Comparison of ENCODE assay signal across 9 cellular contexts in the genomic region with DNA sequence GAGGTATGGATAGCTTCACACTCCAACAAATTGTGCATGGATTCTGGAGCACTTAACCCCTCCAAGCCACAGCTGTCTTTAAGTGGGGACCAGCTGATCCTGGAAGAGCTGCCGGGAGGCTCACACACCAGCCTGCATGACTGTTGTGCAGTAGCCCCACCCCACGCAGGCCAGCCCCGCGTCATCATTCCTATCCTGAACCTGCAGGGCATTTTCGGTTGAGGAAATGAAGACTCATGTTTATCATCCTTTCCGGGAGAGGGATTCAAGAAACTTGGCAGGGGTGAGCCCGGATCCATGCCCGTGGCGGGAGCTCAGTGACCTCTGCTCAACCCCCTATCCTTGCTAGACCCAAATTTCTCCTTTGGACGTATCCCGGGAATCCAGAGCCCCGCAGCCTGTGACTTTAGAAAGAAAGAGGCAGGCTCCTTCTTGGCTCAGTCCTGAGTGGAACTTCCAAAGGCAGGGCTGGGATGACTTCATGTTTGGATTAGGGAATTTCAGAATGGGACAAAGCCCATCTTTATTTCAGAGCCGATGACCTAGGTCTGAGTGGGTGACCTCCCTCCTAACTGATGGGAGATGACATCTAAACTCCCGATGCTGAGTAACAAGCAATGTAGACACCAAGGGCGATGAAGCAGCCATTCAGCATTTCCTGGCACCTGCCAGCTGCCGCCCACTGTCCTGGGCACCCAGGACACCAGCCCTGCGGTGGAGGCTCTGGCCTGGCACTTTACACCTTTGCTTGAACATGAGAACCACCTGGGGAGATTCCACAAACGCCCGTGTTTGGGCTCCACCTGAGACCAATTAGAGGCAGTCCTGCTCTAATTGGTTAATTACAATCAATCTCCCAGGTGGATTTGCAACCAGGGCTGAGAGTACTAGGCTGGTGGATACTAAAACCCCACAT. TPM values are rescaled to one million over a fixed set of nuclear protein-coding genes. Genes with fewer than 3 reads are reported as not detected.
DNase-seq lines count a peak whose midpoint lies in the region; ATAC-seq and TF ChIP-seq lines count a peak whose summit lies in the region.
"Had no signal": no experiment of that assay in that cellular context is flagged by ENCODE, and none has a peak within 500 bp of the region (broad histone marks: within the 10 kb centered on the region; RNA-seq: fewer than 3 reads in every experiment).

No MANE protein-coding gene starts in this region.

- CTCF ChIA-PET in Panc1 (lab: Charles Lee), result interaction anchor here (0.6 kb wide), 1 partner anchor 336 kb away, joined by 3 read pairs; no protein-coding TSS in a partner anchor

- peak overlapping the region in 1 of 2 experiments; percentile 38; a peak in 2 of 4 replicates for H3K4me3 ChIP-seq in Panc1 (ENCODE audit: low read depth in 2 of 2, low read length in 2 of 2)
- H3K4me3 ChIP-seq in fibroblast of mammary gland (ENCODE audit: control insufficient read depth, low read depth, low read length), result no peak overlapping the region
- H3K4me3 ChIP-seq in sigmoid colon, result no peak overlapping the region
- H3K4me3 ChIP-seq: dorsolateral prefrontal cortex had no signal

- TF ChIP-seq CTCF in Panc1 (IDR thresholded peaks at IDR 0.05) (no peak), fibroblast of mammary gland (conservative IDR thresholded peaks at IDR 0.05; ENCODE audit: control insufficient read depth, insufficient read depth, low read depth, low read length) (no peak), sigmoid colon (IDR thresholded peaks at IDR 0.05) (no peak)

- TF ChIP-seq POLR2A in sigmoid colon (IDR thresholded peaks at IDR 0.05), result no peak

- intact Hi-C loops in Panc1 (cut with micrococcal nuclease; ENCODE audit: unreplicated experiment) (loop anchor here (5.0 to 10.0 kb wide), 2 partner anchors 46 to 184 kb away; no protein-coding TSS in a partner anchor), sigmoid colon (cut with DNase I) (loop anchor here (5.0 kb wide), 1 partner anchor 221 kb away; no protein-coding TSS in a partner anchor)

- H3K27ac ChIP-seq in Panc1 (ENCODE audit: low read length) (peak overlapping the region; percentile 4; the same call in 1 of the 2 replicates), sigmoid colon (peak overlapping the region in 1 of 4 donors; percentile 30)
- H3K27ac ChIP-seq: dorsolateral prefrontal cortex had no signal

- in situ Hi-C loops in Panc1 (cut with HindIII; ENCODE audit: low pct_unique_long_range_greater_than_20kb, low sequenced_read_pairs), result no loop called here

- no TSS peak for BruUV-seq in Panc1 (replicated peaks; lab: Mats Ljungman, UMichigan)

- H3K27me3 ChIP-seq in Panc1 (ENCODE audit: control insufficient read depth, insufficient read depth, low read length) (no peaks in the 10 kb centered on the region), sigmoid colon (no peaks in the 10 kb centered on the region)

- H3K36me3 ChIP-seq in Panc1 (ENCODE audit: control insufficient read depth, insufficient read depth, low read length), result no peaks in the 10 kb centered on the region
- H3K36me3 ChIP-seq in sigmoid colon, result no peaks in the 10 kb centered on the region

- no peak for TF ChIP-seq EP300 in sigmoid colon (IDR thresholded peaks at IDR 0.05)

- ATAC-seq in Panc1, result peak; percentile 56

- H3K4me1 ChIP-seq in Panc1 (ENCODE audit: control insufficient read depth, insufficient read depth, low read length), result peaks cover 22% of the 10 kb centered on the region
- peaks cover 0 to 14% (median 6%) of the 10 kb centered on the region in 4 donors for H3K4me1 ChIP-seq in sigmoid colon

- 41 to 71% methylated on average over 19 of the region's 19 CpGs for WGBS in sigmoid colon, 2 donors

- POLR2A ChIA-PET in Panc1 (lab: Charles Lee), result no interaction called here

- DNase-seq in GM03348 (ENCODE audit: low spot score) (peak; percentile 70), Panc1 (ENCODE audit: low read depth, low spot score) (no peak), fibroblast of mammary gland (ENCODE audit: low read depth) (peak; percentile 66), sigmoid colon (peak; percentile 64), NCI-H2029 treated with DMSO at 0.1 percent for 48 hours (lab: John Stamatoyannopoulos, UW) (no peak), putamen (ENCODE audit: low spot score) (no peak), HuH-7 (ENCODE audit: low spot score) (no peak)
- DNase-seq: dorsolateral prefrontal cortex, KBM-7 had no signal

- no peaks in the 10 kb centered on the region for H3K9me3 ChIP-seq in Panc1 (ENCODE audit: control insufficient read depth, insufficient read depth, low read depth, low read length)
- peaks cover 0 to 2% (median under 1%) of the 10 kb centered on the region in 4 donors for H3K9me3 ChIP-seq in sigmoid colon

RNA-seq across cellular contexts. Expression of a gene that starts 43.3 kb away (rescaled TPM):
- total RNA-seq in Panc1 (2021; ENCODE audit: unreplicated experiment) (49.7 TPM), sigmoid colon (10 to 100 TPM; 11.0 to 30.3 (median 15.9) TPM)
- 32.8 TPM for polyA plus RNA-seq in Panc1 (2012; ENCODE audit: insufficient read length)
- polyA plus RNA-seq in sigmoid colon, result 10 to 100 TPM; 20.4 to 60.3 (median 40.7) TPM

Comparison
In these comparisons a context has a peak if more than half of its experiments do, and no peak if none do; other contexts are left out.
1. DNase-seq: peak in GM03348 (single experiment), fibroblast of mammary gland (single experiment) and sigmoid colon (single experiment); none in Panc1 (single experiment), NCI-H2029 treated with DMSO at 0.1 percent for 48 hours (single experiment), putamen (single experiment) and HuH-7 (single experiment).